Comparison of ENCODE assay signal across 2 cellular contexts in genomic region chr2:26584191-26584590, GRCh38.
TF ChIP-seq lines count a peak whose summit lies in the region.

No MANE protein-coding gene starts in this region.

TF ChIP-seq in HepG2, 621 proteins besides CTCF, POLR2A, EP300 and RAD21 (continued from another document):
- TF ChIP-seq MTF1 (CRISPR knock-in tag; IDR thresholded peaks at IDR 0.05), result no peak
- TF ChIP-seq KAT2B (IDR thresholded peaks at IDR 0.05; ENCODE audit: borderline replicate concordance, low read depth, low read length), result no peak
- TF ChIP-seq IKZF4 (CRISPR knock-in tag; IDR thresholded peaks at IDR 0.05; ENCODE audit: borderline replicate concordance, low read depth, not compliant biosample characterization), result no peak
- TF ChIP-seq ZC3H13 (CRISPR knock-in tag; IDR thresholded peaks at IDR 0.05), result no peak
- no peak for TF ChIP-seq SMC3 (IDR thresholded peaks at IDR 0.05; ENCODE audit: low read length)
- no peak for TF ChIP-seq THAP9 (CRISPR knock-in tag; IDR thresholded peaks at IDR 0.05; ENCODE audit: borderline replicate concordance)
- TF ChIP-seq SYNCRIP (IDR thresholded peaks at IDR 0.05; ENCODE audit: insufficient read depth, low read depth, low read length), result no peak
- no peak for TF ChIP-seq ZXDC (CRISPR knock-in tag; IDR thresholded peaks at IDR 0.05)
TF ChIP-seq in HepG2: peak in this region for 0.

TF ChIP-seq in WTC11, 78 proteins besides CTCF, POLR2A, EP300 and RAD21:
- TF ChIP-seq IRF1 (CRISPR knock-in tag; IDR thresholded peaks at IDR 0.05) (no peak), RORB (CRISPR knock-in tag; IDR thresholded peaks at IDR 0.05) (no peak), NFYB (CRISPR knock-in tag; conservative IDR thresholded peaks at IDR 0.05; ENCODE audit: low read depth) (no peak)
